14 cellular contexts compared by ENCODE assay signal in genomic region chr17:43790311-43790940, GRCh38. TPM values are rescaled to one million over a fixed set of nuclear protein-coding genes. Genes with fewer than 3 reads are reported as not detected.
DNase-seq lines count a peak whose midpoint lies in the region; ATAC-seq, FAIRE-seq and TF ChIP-seq lines count a peak whose summit lies in the region.
"Had no signal": no experiment of that assay in that cellular context is flagged by ENCODE, and none has a peak within 500 bp of the region (broad histone marks: within the 10 kb centered on the region; RNA-seq: fewer than 3 reads in every experiment).

No MANE protein-coding gene starts in this region.

- H3K9me3 Mint-ChIP-seq in MCF 10A (ENCODE audit: unreplicated experiment) = no peaks in the 10 kb centered on the region
- H3K9me3 Mint-ChIP-seq: activated CD4-positive, alpha-beta T cell treated with anti-CD3 and anti-CD28 coated beads, Interleukin-2, amount 10 ng/mL, durations not matched to agents 7 days and 5 days; activated naive CD8-positive, alpha-beta T cell treated with anti-CD3 and anti-CD28 coated beads, Interleukin-2, amount 10 ng/mL, durations not matched to agents 7 days and 5 days had no signal

- H2AFZ ChIP-seq in DND-41 (ENCODE audit: low read depth, low read length) = no peak overlapping the region

- H3K9me3 ChIP-seq in DND-41 (ENCODE audit: insufficient read depth, low read length, severe bottlenecking) = no peaks in the 10 kb centered on the region
- H3K9me3 ChIP-seq: stomach had no signal

- ATAC-seq in DND-41 (ENCODE audit: insufficient read depth, low read depth) (no peak), GM21737 (IDR thresholded peaks at IDR 0.05; ENCODE audit: unreplicated experiment) (no peak)

- H3K4me2 ChIP-seq in DND-41 (ENCODE audit: insufficient read depth, low read length) = no peak overlapping the region

- TF ChIP-seq POLR2A in GM12892 (IDR thresholded peaks at IDR 0.05; ENCODE audit: low read depth, low read length) = no peak

- no peak overlapping the region for H3K4me3 ChIP-seq in DND-41 (ENCODE audit: low read depth in 1 of 2, low read length in 2 of 2)
- H3K4me3 ChIP-seq: MG63, stomach had no signal

- H3K27me3 ChIP-seq in DND-41 (ENCODE audit: insufficient read depth, low read length, poor library complexity) = no peaks in the 10 kb centered on the region
- H3K27me3 ChIP-seq: MG63 had no signal

- no peak overlapping the region for H3K27ac ChIP-seq in DND-41 (ENCODE audit: low read length)
- H3K27ac ChIP-seq: stomach had no signal

- no peaks in the 10 kb centered on the region for H3K79me2 ChIP-seq in DND-41 (ENCODE audit: insufficient read depth, low read length)

- no peak for DNase-seq in DND-41
- DNase-seq in NCI-H1694 treated with DMSO at 0.1 percent for 48 hours (lab: John Stamatoyannopoulos, UW) = peak; percentile 60
- peak; percentile 66 for DNase-seq in MCF 10A (ENCODE audit: unreplicated experiment)
- peak; percentile 27 to 49 for DNase-seq in lung microvascular endothelial cell (ENCODE audit: low read depth in 2 of 2)
- DNase-seq in T-helper 2 cell = no peak
- DNase-seq in GM12892 (ENCODE audit: insufficient read length) = no peak
- DNase-seq: activated CD4-positive, alpha-beta T cell treated with anti-CD3 and anti-CD28 coated beads, Interleukin-2, amount 10 ng/mL, durations not matched to agents 7 days and 5 days; activated naive CD8-positive, alpha-beta T cell treated with anti-CD3 and anti-CD28 coated beads, Interleukin-2, amount 10 ng/mL, durations not matched to agents 7 days and 5 days; GOT3; MG63; stimulated activated CD4-positive, alpha-beta T cell treated with anti-CD3 and anti-CD28 coated beads, Interleukin-2, amount 100 ng/mL, for 24 hours; stomach had no signal

- H4K20me1 ChIP-seq in DND-41 (ENCODE audit: insufficient read depth, low read length) = no peaks in the 10 kb centered on the region

- H3K4me1 ChIP-seq in DND-41 (ENCODE audit: insufficient read depth, low read length) = no peaks in the 10 kb centered on the region
- H3K4me1 ChIP-seq: stomach had no signal

- H3K9ac ChIP-seq in DND-41 (ENCODE audit: low read depth, low read length) = no peak overlapping the region

- no peaks in the 10 kb centered on the region for H3K36me3 Mint-ChIP-seq in MCF 10A (ENCODE audit: insufficient read depth, unreplicated experiment)
- H3K36me3 Mint-ChIP-seq: activated naive CD8-positive, alpha-beta T cell treated with anti-CD3 and anti-CD28 coated beads, Interleukin-2, amount 10 ng/mL, durations not matched to agents 7 days and 5 days had no signal

- no peaks in the 10 kb centered on the region for H3K36me3 ChIP-seq in DND-41 (ENCODE audit: insufficient read depth, low read length)
- H3K36me3 ChIP-seq: MG63, stomach had no signal

- H3K27ac Mint-ChIP-seq in MCF 10A (ENCODE audit: low read depth, unreplicated experiment) = no peak overlapping the region
- H3K27ac Mint-ChIP-seq: activated CD4-positive, alpha-beta T cell treated with anti-CD3 and anti-CD28 coated beads, Interleukin-2, amount 10 ng/mL, durations not matched to agents 7 days and 5 days; activated naive CD8-positive, alpha-beta T cell treated with anti-CD3 and anti-CD28 coated beads, Interleukin-2, amount 10 ng/mL, durations not matched to agents 7 days and 5 days had no signal

- POLR2A ChIA-PET in MCF 10A (lab: Yijun Ruan, JAX) = interaction anchor here (0.6 to 1.6 kb wide), 2 partner anchors 11 to 15 kb away, joined by 3 to 8 read pairs; partner anchors contain the start of genes CFAP97D1 and DUSP3

- peaks cover 5% of the 10 kb centered on the region for H3K4me1 Mint-ChIP-seq in MCF 10A (ENCODE audit: insufficient read depth, unreplicated experiment)

- TF ChIP-seq CTCF in DND-41 (IDR thresholded peaks at IDR 0.05; ENCODE audit: borderline replicate concordance, extremely low read depth, low read length, poor library complexity, severe bottlenecking) = peak; percentile 14
- TF ChIP-seq CTCF in MCF 10A (IDR thresholded peaks at IDR 0.05; ENCODE audit: unreplicated experiment) = peak; percentile 30

- no peak overlapping the region for H3K4me3 Mint-ChIP-seq in MCF 10A (ENCODE audit: unreplicated experiment)
- H3K4me3 Mint-ChIP-seq: activated CD4-positive, alpha-beta T cell treated with anti-CD3 and anti-CD28 coated beads, Interleukin-2, amount 10 ng/mL, durations not matched to agents 7 days and 5 days; activated naive CD8-positive, alpha-beta T cell treated with anti-CD3 and anti-CD28 coated beads, Interleukin-2, amount 10 ng/mL, durations not matched to agents 7 days and 5 days had no signal

- H3K27me3 Mint-ChIP-seq in MCF 10A (ENCODE audit: insufficient read depth, unreplicated experiment) = peaks cover 11% of the 10 kb centered on the region

- CTCF ChIA-PET in MCF 10A (lab: Yijun Ruan, JAX) = interaction anchor here (0.7 to 1.6 kb wide), 5 partner anchors 18 to 207 kb away, joined by 3 to 18 read pairs (median 4); partner anchors contain the start of gene CD300LG

- intact Hi-C loops in MCF 10A (cut with micrococcal nuclease) = loop anchor here (2.0 kb wide), 1 partner anchor 56 kb away; the partner anchor contains the start of gene CD300LG

- FAIRE-seq in GM12892 (lab: Jason Lieb, UNC) = no peak

- no TSS peak for BruUV-seq in MCF 10A (replicated peaks; lab: Mats Ljungman, UMichigan)

RNA-seq across cellular contexts. Expression of gene CFAP97D1, which starts 10.2 kb away (rescaled TPM):
- total RNA-seq in MCF 10A (2022) = not detected in 2 replicates
- total RNA-seq in lung microvascular endothelial cell = not detected in 2 replicates
- polyA plus RNA-seq in GM12892 (2012; ENCODE audit: missing spikeins) = not detected
- total RNA-seq: activated CD4-positive, alpha-beta T cell treated with anti-CD3 and anti-CD28 coated beads, Interleukin-2, amount 10 ng/mL, durations not matched to agents 7 days and 5 days; activated naive CD8-positive, alpha-beta T cell treated with anti-CD3 and anti-CD28 coated beads, Interleukin-2, amount 10 ng/mL, durations not matched to agents 7 days and 5 days; Daoy; stomach had no signal
- polyA plus RNA-seq: stomach had no signal

RNA-seq across cellular contexts. Expression of gene DUSP3, which starts 11.6 kb away (rescaled TPM):
- total RNA-seq in MCF 10A (2022) (39.7 and 55.0 TPM in 2 replicates), lung microvascular endothelial cell (41.6 and 76.2 TPM in 2 replicates)
- polyA plus RNA-seq in GM12892 (2012; ENCODE audit: missing spikeins) = 10.9 TPM

RNA-seq across cellular contexts. Expression of gene SOST, which starts 31.8 kb away (rescaled TPM):
- total RNA-seq in MCF 10A (2022) (not detected in 2 replicates), lung microvascular endothelial cell (not detected in 2 replicates)
- not detected for polyA plus RNA-seq in GM12892 (2012; ENCODE audit: missing spikeins)
- total RNA-seq: activated CD4-positive, alpha-beta T cell treated with anti-CD3 and anti-CD28 coated beads, Interleukin-2, amount 10 ng/mL, durations not matched to agents 7 days and 5 days; activated naive CD8-positive, alpha-beta T cell treated with anti-CD3 and anti-CD28 coated beads, Interleukin-2, amount 10 ng/mL, durations not matched to agents 7 days and 5 days; stomach had no signal
- polyA plus RNA-seq: stomach had no signal

RNA-seq across cellular contexts. Expression of gene MPP3, which starts 42.5 kb away (rescaled TPM):
- total RNA-seq in MCF 10A (2022) = 18.7 and 24.5 TPM in 2 replicates
- total RNA-seq in lung microvascular endothelial cell = 0.60 and 0.87 TPM in 2 replicates
- not detected for polyA plus RNA-seq in GM12892 (2012; ENCODE audit: missing spikeins)
- total RNA-seq: activated CD4-positive, alpha-beta T cell treated with anti-CD3 and anti-CD28 coated beads, Interleukin-2, amount 10 ng/mL, durations not matched to agents 7 days and 5 days had no signal

RNA-seq across cellular contexts. Expression of gene CD300LG, which starts 56.5 kb away (rescaled TPM):
- total RNA-seq in MCF 10A (2022) = not detected in 2 replicates
- under 0.01 TPM in 1 of 2 replicates, not detected in the other for total RNA-seq in lung microvascular endothelial cell
- polyA plus RNA-seq in GM12892 (2012; ENCODE audit: missing spikeins) = not detected
- total RNA-seq: activated CD4-positive, alpha-beta T cell treated with anti-CD3 and anti-CD28 coated beads, Interleukin-2, amount 10 ng/mL, durations not matched to agents 7 days and 5 days; activated naive CD8-positive, alpha-beta T cell treated with anti-CD3 and anti-CD28 coated beads, Interleukin-2, amount 10 ng/mL, durations not matched to agents 7 days and 5 days had no signal

Comparison
In these comparisons a context has a peak if more than half of its experiments do, and no peak if none do; other contexts are left out.
1. DNase-seq: peak in NCI-H1694 treated with DMSO at 0.1 percent for 48 hours (single experiment), MCF 10A (single experiment) and lung microvascular endothelial cell (2 of 2); none in DND-41 (single experiment), T-helper 2 cell (0 of 5) and GM12892 (single experiment).